8 cellular contexts compared by ENCODE assay signal in genomic region chr20:62623488-62624324, GRCh38. TPM values are rescaled to one million over a fixed set of nuclear protein-coding genes. Genes with fewer than 3 reads are reported as not detected.
DNase-seq lines count a peak whose midpoint lies in the region; ATAC-seq and TF ChIP-seq lines count a peak whose summit lies in the region.

No MANE protein-coding gene starts in this region.

- H3K9me3 ChIP-seq in colonic mucosa (no peaks in the 10 kb centered on the region), lower lobe of right lung (no peaks in the 10 kb centered on the region)

- peaks cover 19% of the 10 kb centered on the region for H3K4me1 ChIP-seq in colonic mucosa
- H3K4me1 ChIP-seq in lower lobe of right lung = peaks cover 52% of the 10 kb centered on the region

- H3K9ac ChIP-seq in colonic mucosa (ENCODE audit: low read depth in 2 of 2, low read length in 2 of 2) = peak overlapping the region; percentile 71 to 87

- H3K4me3 ChIP-seq in colonic mucosa (peak overlapping the region; percentile 1), lower lobe of right lung (peak overlapping the region; percentile 16)

- peak overlapping the region; percentile 96 for H3K27ac Mint-ChIP-seq in activated CD4-positive, alpha-beta T cell treated with anti-CD3 and anti-CD28 coated beads for 36 hours

- H3K9me3 Mint-ChIP-seq in activated CD4-positive, alpha-beta T cell treated with anti-CD3 and anti-CD28 coated beads for 36 hours (ENCODE audit: low read depth) = no peaks in the 10 kb centered on the region

- no peaks in the 10 kb centered on the region for H3K36me3 Mint-ChIP-seq in activated CD4-positive, alpha-beta T cell treated with anti-CD3 and anti-CD28 coated beads for 36 hours (ENCODE audit: low read depth)

- peak overlapping the region; percentile 69 for H3K4me3 Mint-ChIP-seq in activated CD4-positive, alpha-beta T cell treated with anti-CD3 and anti-CD28 coated beads for 36 hours

- H3K4me1 Mint-ChIP-seq in activated CD4-positive, alpha-beta T cell treated with anti-CD3 and anti-CD28 coated beads for 36 hours = peaks cover 26% of the 10 kb centered on the region

- H3K27me3 Mint-ChIP-seq in activated CD4-positive, alpha-beta T cell treated with anti-CD3 and anti-CD28 coated beads for 36 hours = no peaks in the 10 kb centered on the region

- DNase-seq in NCI-H2107 treated with DMSO at 0.1 percent for 48 hours (lab: John Stamatoyannopoulos, UW; ENCODE audit: unreplicated experiment) (peak; percentile 23), NCI-H2107 (lab: John Stamatoyannopoulos, UW) (no peak), NCI-H2196 (lab: John Stamatoyannopoulos, UW; ENCODE audit: unreplicated experiment) (peak; percentile 81), colonic mucosa (peak; percentile 97), lower lobe of right lung (peak; percentile 97)
- DNase-seq in activated CD4-positive, alpha-beta T cell treated with anti-CD3 and anti-CD28 coated beads for 36 hours = peak; percentile 97
- DNase-seq in stimulated activated CD8-positive, alpha-beta memory T cell treated with anti-CD3 and anti-CD28 coated beads, Interleukin-12 subunit alpha, Interleukin-12 subunit beta, amount 100 ng/mL, for 4 hours (ENCODE audit: low read depth) = peak; percentile 73

- H3K36me3 ChIP-seq in colonic mucosa = no peaks in the 10 kb centered on the region
- H3K36me3 ChIP-seq in lower lobe of right lung = no peaks in the 10 kb centered on the region

- TF ChIP-seq CTCF in colonic mucosa (IDR thresholded peaks at IDR 0.05) = no peak
- no peak for TF ChIP-seq CTCF in lower lobe of right lung (IDR thresholded peaks at IDR 0.05)

- ATAC-seq in HG02798 (IDR thresholded peaks at IDR 0.05; ENCODE audit: poor library complexity, unreplicated experiment) = peak; percentile 90
- peak; percentile 91 for ATAC-seq in activated CD4-positive, alpha-beta T cell treated with anti-CD3 and anti-CD28 coated beads for 36 hours
- peak; percentile 97 for ATAC-seq in lower lobe of right lung

- H3K27ac ChIP-seq in colonic mucosa = peak overlapping the region; percentile 98
- H3K27ac ChIP-seq in lower lobe of right lung = peak overlapping the region; percentile 96

- intact Hi-C loops in activated CD4-positive, alpha-beta T cell treated with anti-CD3 and anti-CD28 coated beads for 36 hours (cut with DNase I, micrococcal nuclease) = loop anchor here (1.0 to 5.0 kb wide), 7 partner anchors 19 to 385 kb away; partner anchors contain the start of genes SLCO4A1 (in 2 of the 2), ADRM1 (in 1 of the 2), OSBPL2 (in 1 of the 2) and RPS21 (in 1 of the 2)
- intact Hi-C loops in colonic mucosa (cut with DNase I) = no loop called here
- intact Hi-C loops in lower lobe of right lung (cut with DNase I) = no loop called here

- POLR2A ChIA-PET in activated CD4-positive, alpha-beta T cell treated with anti-CD3 and anti-CD28 coated beads for 36 hours (lab: Charles Lee) = interaction anchor here (0.6 to 0.8 kb wide), 2 partner anchors 18 to 55 kb away, joined by 3 read pairs; partner anchors contain the start of gene SLCO4A1

- CTCF ChIA-PET in activated CD4-positive, alpha-beta T cell treated with anti-CD3 and anti-CD28 coated beads for 36 hours (lab: Charles Lee) = interaction anchor here (0.6 to 1.6 kb wide), 9 partner anchors 10 to 292 kb away, joined by 3 to 7 read pairs (median 3); no protein-coding TSS in a partner anchor

- H3K27me3 ChIP-seq in colonic mucosa (no peaks in the 10 kb centered on the region), lower lobe of right lung (ENCODE audit: low read depth) (no peaks in the 10 kb centered on the region)

RNA-seq across cellular contexts. Expression of gene SLCO4A1, which starts 18.6 kb away (rescaled TPM):
- 10 to 100 TPM; 40.5 to 43.4 TPM for total RNA-seq in activated CD4-positive, alpha-beta T cell treated with anti-CD3 and anti-CD28 coated beads for 36 hours
- total RNA-seq in colonic mucosa (10 to 100 TPM; 39.7 to 42.9 TPM), lower lobe of right lung (72.4 TPM)

Comparison
In these comparisons a context has a peak if more than half of its experiments do, and no peak if none do; other contexts are left out.
1. intact Hi-C loops: an anchor here in activated CD4-positive, alpha-beta T cell treated with anti-CD3 and anti-CD28 coated beads for 36 hours (1.0 to 5.0 kb wide); none called in colonic mucosa and lower lobe of right lung.